Comparison of ENCODE assay signal across 21 cellular contexts in the genomic region with DNA sequence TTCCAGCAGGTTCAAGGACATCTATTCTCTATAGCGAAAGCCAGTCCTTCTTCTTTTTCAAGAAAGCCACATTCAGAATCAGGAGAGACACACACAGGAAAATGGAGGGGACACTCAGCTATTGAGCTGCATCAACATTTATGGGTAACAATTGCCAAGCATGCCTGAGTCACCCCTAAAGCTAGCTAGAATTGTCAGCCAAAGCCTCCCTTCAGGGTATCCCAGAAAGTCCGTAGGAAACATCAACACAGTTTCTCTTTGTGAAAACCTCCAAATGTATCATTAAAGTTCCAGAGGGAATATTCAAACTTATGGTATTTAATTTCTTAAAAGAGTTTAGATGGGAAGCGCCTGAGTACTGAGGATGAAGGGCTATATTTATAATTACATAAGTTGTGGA.
DNase-seq lines count a peak whose midpoint lies in the region; ATAC-seq, FAIRE-seq and TF ChIP-seq lines count a peak whose summit lies in the region.
"Had no signal": no experiment of that assay in that cellular context is flagged by ENCODE, and none has a peak within 500 bp of the region (broad histone marks: within the 10 kb centered on the region; RNA-seq: fewer than 3 reads in every experiment).

No MANE protein-coding gene starts in this region.

- H3K56ac ChIP-seq in H1 (replicated peaks; ENCODE audit: insufficient read length, low read depth, low read length) (no peak overlapping the region), mesendoderm (ENCODE audit: low read length) (no peak overlapping the region)

- H3K79me1 ChIP-seq in H1 (ENCODE audit: low read depth, low read length) (no peaks in the 10 kb centered on the region), mesendoderm (ENCODE audit: low read length) (no peaks in the 10 kb centered on the region)

- POLR2A ChIA-PET in H1 (lab: Charles Lee; ENCODE audit: partially characterized antibody) = interaction anchor here (1.0 kb wide), 1 partner anchor 85 kb away, joined by 3 read pairs; no protein-coding TSS in a partner anchor

- H3K4ac ChIP-seq in H1 (replicated peaks; ENCODE audit: insufficient read length, low read depth, low read length) (no peak overlapping the region), mesendoderm (ENCODE audit: low read depth, low read length) (no peak overlapping the region)

- TF ChIP-seq EP300 in H1 (IDR thresholded peaks at IDR 0.05; ENCODE audit: borderline replicate concordance in 1 of 2, low read depth in 2 of 2, low read length in 2 of 2) = no peak

- H3K27me3 ChIP-seq in H1 (replicated peaks in 1 of 4; ENCODE audit: control insufficient read depth in 3 of 4, extremely low read depth in 1 of 4, insufficient read depth in 3 of 4, low read length in 3 of 4) (no peaks in the 10 kb centered on the region), mesendoderm (ENCODE audit: insufficient read depth, low read length, poor library complexity) (no peaks in the 10 kb centered on the region), vagina (no peaks in the 10 kb centered on the region)
- H3K27me3 ChIP-seq: BLaER1 treated with 17β-estradiol and CSF1 and Interleukin-3, amounts not matched to agents 10 nM and 100 nM had no signal

- ATAC-seq in GM21723 (IDR thresholded peaks at IDR 0.05; ENCODE audit: unreplicated experiment) = no peak
- ATAC-seq: HepG2 had no signal

- H3K14ac ChIP-seq in H1 (ENCODE audit: insufficient read length) = no peak overlapping the region

- H3K4me3 ChIP-seq in H1 (ENCODE audit: extremely low read depth in 1 of 4, insufficient read depth in 2 of 4, low read depth in 3 of 4, low read length in 4 of 4) (no peak overlapping the region), mesendoderm (ENCODE audit: low read length) (no peak overlapping the region), vagina (no peak overlapping the region)
- H3K4me3 ChIP-seq: BLaER1 treated with 17β-estradiol and CSF1 and Interleukin-3, amounts not matched to agents 10 nM and 100 nM; SK-N-MC had no signal

- 88% methylated on average over 3 of the region's 3 CpGs; no CpG with 5 or more reads in 1 of the 2 experiments for WGBS in H1 (ENCODE audit: extremely low coverage in 1 of 2, insufficient coverage in 1 of 2, insufficient read length in 1 of 2, insufficient replicate concordance in 2 of 2, low coverage in 1 of 2, low lambda C conversion rate in 2 of 2, missing lambda C conversion rate in 1 of 2), 2 experiments
- no CpG with 5 or more reads among the region's 3 CpGs for WGBS in mesendoderm (ENCODE audit: extremely low coverage, insufficient coverage, low lambda C conversion rate)

- no peak for TF ChIP-seq POLR2A in H1 (IDR thresholded peaks at IDR 0.05; ENCODE audit: control extremely low read depth in 1 of 2, low read depth in 2 of 2, low read length in 2 of 2)
- no peak for TF ChIP-seq POLR2A in vagina (IDR thresholded peaks at IDR 0.05)

- CTCF ChIA-PET in H1 (lab: Charles Lee; ENCODE audit: partially characterized antibody) = interaction anchor here (0.9 kb wide), 1 partner anchor 108 kb away, joined by 4 read pairs; no protein-coding TSS in a partner anchor

- DNase-seq in AG20443 (ENCODE audit: low spot score) (peak; percentile 20), HFFc6 (peak; percentile 4), H1 (ENCODE audit: low read depth in 1 of 2, low spot score in 2 of 2) (no peak), mesendoderm (no peak), vagina (ENCODE audit: extremely low spot score in 2 of 2) (no peak), KBM-7 (no peak), GM13977 (ENCODE audit: low spot score) (no peak)
- DNase-seq: DMS79, NCI-H1105, NCI-H510A treated with DMSO at 0.1 percent for 48 hours, NCI-H82, OCI-M1, Right ventricle myocardium superior had no signal

- peak overlapping the region; percentile 49 for H3K4me3 Mint-ChIP-seq in HFFc6

- no peaks in the 10 kb centered on the region for H3K79me2 ChIP-seq in H1 (ENCODE audit: control insufficient read depth in 1 of 2, insufficient read depth in 2 of 2, low read length in 2 of 2)
- no peaks in the 10 kb centered on the region for H3K79me2 ChIP-seq in mesendoderm (ENCODE audit: control insufficient read depth, insufficient read depth, low read length)

- H3K4me1 Mint-ChIP-seq in HFFc6 (ENCODE audit: low read depth) = peaks cover 8% of the 10 kb centered on the region

- H3K23ac ChIP-seq in H1 (ENCODE audit: insufficient read length) (no peak overlapping the region), mesendoderm (ENCODE audit: low read length) (no peak overlapping the region)

- H2BK12ac ChIP-seq in H1 (ENCODE audit: low read depth, low read length) = no peak overlapping the region

- H3K36me3 Mint-ChIP-seq in HFFc6 (ENCODE audit: low read depth) = no peaks in the 10 kb centered on the region

- H3K4me1 ChIP-seq in H1 (replicated peaks in 1 of 4; ENCODE audit: control insufficient read depth in 3 of 4, insufficient read depth in 4 of 4, low read length in 3 of 4) (peaks cover 0 to 5% (median 0%) of the 10 kb centered on the region in 4 experiments; a peak in 1 of 7 replicates), mesendoderm (ENCODE audit: control insufficient read depth, low read depth, low read length) (no peaks in the 10 kb centered on the region), vagina (no peaks in the 10 kb centered on the region)
- H3K4me1 ChIP-seq: BLaER1 treated with 17β-estradiol and CSF1 and Interleukin-3, amounts not matched to agents 10 nM and 100 nM had no signal

- no peak overlapping the region for H2BK120ac ChIP-seq in H1 (replicated peaks; ENCODE audit: low read depth, low read length)
- no peak overlapping the region for H2BK120ac ChIP-seq in mesendoderm (ENCODE audit: low read depth, low read length)

- H4K91ac ChIP-seq in H1 (replicated peaks; ENCODE audit: insufficient read length, low read length) = no peak overlapping the region

- no peaks in the 10 kb centered on the region for H3K9me3 ChIP-seq in H1 (ENCODE audit: insufficient read depth in 2 of 2, low read depth in 1 of 2, low read length in 1 of 2)
- peaks cover 8% of the 10 kb centered on the region for H3K9me3 ChIP-seq in vagina

- intact Hi-C loops in vagina (cut with DNase I) = no loop called here

- H2BK5ac ChIP-seq in H1 (ENCODE audit: low read depth, low read length) (no peak overlapping the region), mesendoderm (ENCODE audit: low read length) (no peak overlapping the region)

- H3K27ac Mint-ChIP-seq in HFFc6 = no peak overlapping the region

- H2BK15ac ChIP-seq in H1 (ENCODE audit: low read length) (no peak overlapping the region), mesendoderm (replicated peaks; ENCODE audit: low read depth) (peak overlapping the region; percentile 64)

- no peak overlapping the region for H2BK20ac ChIP-seq in H1 (ENCODE audit: low read length)

- H3K9ac ChIP-seq in H1 (replicated peaks in 1 of 4; ENCODE audit: extremely low read depth in 1 of 4, low read depth in 3 of 4, low read length in 3 of 4) (no peak overlapping the region), mesendoderm (ENCODE audit: low read length) (no peak overlapping the region)
- H3K9ac ChIP-seq: BLaER1 treated with 17β-estradiol and CSF1 and Interleukin-3, amounts not matched to agents 10 nM and 100 nM had no signal

- no peak for TF ChIP-seq RAD21 in H1 (IDR thresholded peaks at IDR 0.05 in 1 of 2, conservative IDR thresholded peaks at IDR 0.05 in 1 of 2; ENCODE audit: low read depth in 2 of 2, low read length in 2 of 2)

- H4K5ac ChIP-seq in H1 (ENCODE audit: insufficient read length, low read depth, low read length) (no peak overlapping the region), mesendoderm (ENCODE audit: low read length) (no peak overlapping the region)

- no peak for FAIRE-seq in H1 (lab: Jason Lieb, UNC)
- FAIRE-seq: A204.1, G401.6, GM19239, H54, HepG2 had no signal

- H3K23me2 ChIP-seq in H1 (ENCODE audit: low read depth, low read length) = no peaks in the 10 kb centered on the region

- H3K27ac ChIP-seq in H1 (ENCODE audit: low read depth, low read length) (no peak overlapping the region), mesendoderm (ENCODE audit: low read depth, low read length) (no peak overlapping the region), vagina (no peak overlapping the region)
- H3K27ac ChIP-seq: BLaER1 treated with 17β-estradiol and CSF1 and Interleukin-3, amounts not matched to agents 10 nM and 100 nM; SK-N-MC had no signal

- H4K20me1 ChIP-seq in H1 (replicated peaks in 1 of 2; ENCODE audit: control insufficient read depth in 1 of 2, insufficient read depth in 2 of 2, low read length in 2 of 2) = no peaks in the 10 kb centered on the region
- H4K20me1 ChIP-seq: BLaER1 treated with 17β-estradiol and CSF1 and Interleukin-3, amounts not matched to agents 10 nM and 100 nM had no signal

- no peaks in the 10 kb centered on the region for H3K9me3 Mint-ChIP-seq in HFFc6

- peak overlapping the region; percentile 85; the same call in 1 of the 2 replicates for H2AFZ ChIP-seq in H1 (ENCODE audit: low read length)

- H4K8ac ChIP-seq in H1 (ENCODE audit: extremely low read depth, insufficient read depth, low read length) (no peak overlapping the region), mesendoderm (ENCODE audit: low read depth, low read length) (no peak overlapping the region)

- H3K36me3 ChIP-seq in H1 (ENCODE audit: control insufficient read depth in 2 of 4, insufficient read depth in 4 of 4, low read length in 3 of 4) = no peaks in the 10 kb centered on the region
- H3K36me3 ChIP-seq in mesendoderm (ENCODE audit: control insufficient read depth, insufficient read depth, low read length) = no peaks in the 10 kb centered on the region
- H3K36me3 ChIP-seq in vagina = no peaks in the 10 kb centered on the region
- H3K36me3 ChIP-seq: BLaER1 treated with 17β-estradiol and CSF1 and Interleukin-3, amounts not matched to agents 10 nM and 100 nM had no signal

- no peak overlapping the region for H2AK5ac ChIP-seq in H1 (ENCODE audit: low read depth, low read length)
- H2AK5ac ChIP-seq in mesendoderm (ENCODE audit: low read length) = no peak overlapping the region

- H3K18ac ChIP-seq in H1 (ENCODE audit: extremely low read depth, low read length) = no peak overlapping the region
- no peak overlapping the region for H3K18ac ChIP-seq in mesendoderm (ENCODE audit: low read length)

- in situ Hi-C loops in KBM-7 (cut with MboI; ENCODE audit: low pct_unique_long_range_greater_than_20kb, low sequenced_read_pairs) = no loop called here
- in situ Hi-C loops in GM13977 (cut with MboI; ENCODE audit: low pct_unique_long_range_greater_than_20kb, low sequenced_read_pairs, unreplicated experiment) = no loop called here

- H3K27me3 Mint-ChIP-seq in HFFc6 (ENCODE audit: insufficient read depth) = peaks cover 4% of the 10 kb centered on the region; the same call in 1 of the 2 replicates

- H3K4me2 ChIP-seq in H1 (ENCODE audit: insufficient read depth in 1 of 2, low read depth in 2 of 2, low read length in 2 of 2) (no peak overlapping the region), mesendoderm (ENCODE audit: low read length) (no peak overlapping the region)
- H3K4me2 ChIP-seq: BLaER1 treated with 17β-estradiol and CSF1 and Interleukin-3, amounts not matched to agents 10 nM and 100 nM had no signal

- TF ChIP-seq CTCF in HFFc6 (IDR thresholded peaks at IDR 0.05) = no peak
- TF ChIP-seq CTCF in H1 (IDR thresholded peaks at IDR 0.05; ENCODE audit: control extremely low read depth in 1 of 3, insufficient read depth in 1 of 3, low read depth in 1 of 3, low read length in 3 of 3) = no peak
- TF ChIP-seq CTCF in vagina (IDR thresholded peaks at IDR 0.05) = no peak
- TF ChIP-seq CTCF in GM13977 (IDR thresholded peaks at IDR 0.05; ENCODE audit: extremely low read depth, insufficient read depth, missing control alignments) = no peak

Comparison
In these comparisons a context has a peak if more than half of its experiments do, and no peak if none do; other contexts are left out.
1. DNase-seq: peak in AG20443 (single experiment) and HFFc6 (single experiment); none in H1 (0 of 2), mesendoderm (single experiment), vagina (0 of 2), KBM-7 (single experiment) and GM13977 (single experiment).